ENCODE assay signal across 1 cellular context in the genomic region with DNA sequence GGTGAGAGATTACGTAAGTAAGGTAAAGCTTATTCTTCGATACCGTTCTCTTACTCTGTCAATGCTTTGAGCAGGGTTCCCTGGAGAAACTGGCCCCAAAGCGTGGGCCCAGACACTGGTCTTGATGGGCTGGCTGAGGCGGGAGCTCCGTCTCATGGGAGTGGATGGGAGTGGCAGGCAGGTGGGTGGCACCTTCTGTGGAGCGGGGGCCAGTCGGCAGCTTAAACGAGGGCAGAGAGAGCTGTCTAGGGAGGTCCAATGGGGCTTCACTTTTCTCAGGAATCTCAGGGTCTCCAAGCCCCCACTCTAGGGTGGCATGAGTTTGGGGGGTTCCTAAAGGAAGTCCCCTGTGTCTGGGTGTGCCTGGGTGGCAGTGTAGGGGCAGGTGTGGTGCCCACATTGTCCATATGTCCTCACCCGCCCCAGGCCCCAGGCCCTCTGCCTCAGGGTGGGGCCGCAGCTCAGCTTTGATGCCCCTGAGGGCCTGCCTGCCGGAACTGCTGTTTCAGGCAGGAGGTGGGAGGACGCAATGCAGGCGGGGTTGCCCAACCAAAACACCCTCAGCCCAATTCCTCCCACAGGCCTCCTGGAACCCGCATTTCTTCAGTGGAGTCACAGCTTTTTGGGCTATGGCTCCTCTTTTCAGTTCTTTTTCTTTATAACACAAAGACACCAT.
TF ChIP-seq lines count a peak whose summit lies in the region.

No MANE protein-coding gene starts in this region.

TF ChIP-seq in GM23338, 12 proteins besides CTCF, POLR2A, EP300 and RAD21 (continued from another document):
- TF ChIP-seq, protein P1, sequence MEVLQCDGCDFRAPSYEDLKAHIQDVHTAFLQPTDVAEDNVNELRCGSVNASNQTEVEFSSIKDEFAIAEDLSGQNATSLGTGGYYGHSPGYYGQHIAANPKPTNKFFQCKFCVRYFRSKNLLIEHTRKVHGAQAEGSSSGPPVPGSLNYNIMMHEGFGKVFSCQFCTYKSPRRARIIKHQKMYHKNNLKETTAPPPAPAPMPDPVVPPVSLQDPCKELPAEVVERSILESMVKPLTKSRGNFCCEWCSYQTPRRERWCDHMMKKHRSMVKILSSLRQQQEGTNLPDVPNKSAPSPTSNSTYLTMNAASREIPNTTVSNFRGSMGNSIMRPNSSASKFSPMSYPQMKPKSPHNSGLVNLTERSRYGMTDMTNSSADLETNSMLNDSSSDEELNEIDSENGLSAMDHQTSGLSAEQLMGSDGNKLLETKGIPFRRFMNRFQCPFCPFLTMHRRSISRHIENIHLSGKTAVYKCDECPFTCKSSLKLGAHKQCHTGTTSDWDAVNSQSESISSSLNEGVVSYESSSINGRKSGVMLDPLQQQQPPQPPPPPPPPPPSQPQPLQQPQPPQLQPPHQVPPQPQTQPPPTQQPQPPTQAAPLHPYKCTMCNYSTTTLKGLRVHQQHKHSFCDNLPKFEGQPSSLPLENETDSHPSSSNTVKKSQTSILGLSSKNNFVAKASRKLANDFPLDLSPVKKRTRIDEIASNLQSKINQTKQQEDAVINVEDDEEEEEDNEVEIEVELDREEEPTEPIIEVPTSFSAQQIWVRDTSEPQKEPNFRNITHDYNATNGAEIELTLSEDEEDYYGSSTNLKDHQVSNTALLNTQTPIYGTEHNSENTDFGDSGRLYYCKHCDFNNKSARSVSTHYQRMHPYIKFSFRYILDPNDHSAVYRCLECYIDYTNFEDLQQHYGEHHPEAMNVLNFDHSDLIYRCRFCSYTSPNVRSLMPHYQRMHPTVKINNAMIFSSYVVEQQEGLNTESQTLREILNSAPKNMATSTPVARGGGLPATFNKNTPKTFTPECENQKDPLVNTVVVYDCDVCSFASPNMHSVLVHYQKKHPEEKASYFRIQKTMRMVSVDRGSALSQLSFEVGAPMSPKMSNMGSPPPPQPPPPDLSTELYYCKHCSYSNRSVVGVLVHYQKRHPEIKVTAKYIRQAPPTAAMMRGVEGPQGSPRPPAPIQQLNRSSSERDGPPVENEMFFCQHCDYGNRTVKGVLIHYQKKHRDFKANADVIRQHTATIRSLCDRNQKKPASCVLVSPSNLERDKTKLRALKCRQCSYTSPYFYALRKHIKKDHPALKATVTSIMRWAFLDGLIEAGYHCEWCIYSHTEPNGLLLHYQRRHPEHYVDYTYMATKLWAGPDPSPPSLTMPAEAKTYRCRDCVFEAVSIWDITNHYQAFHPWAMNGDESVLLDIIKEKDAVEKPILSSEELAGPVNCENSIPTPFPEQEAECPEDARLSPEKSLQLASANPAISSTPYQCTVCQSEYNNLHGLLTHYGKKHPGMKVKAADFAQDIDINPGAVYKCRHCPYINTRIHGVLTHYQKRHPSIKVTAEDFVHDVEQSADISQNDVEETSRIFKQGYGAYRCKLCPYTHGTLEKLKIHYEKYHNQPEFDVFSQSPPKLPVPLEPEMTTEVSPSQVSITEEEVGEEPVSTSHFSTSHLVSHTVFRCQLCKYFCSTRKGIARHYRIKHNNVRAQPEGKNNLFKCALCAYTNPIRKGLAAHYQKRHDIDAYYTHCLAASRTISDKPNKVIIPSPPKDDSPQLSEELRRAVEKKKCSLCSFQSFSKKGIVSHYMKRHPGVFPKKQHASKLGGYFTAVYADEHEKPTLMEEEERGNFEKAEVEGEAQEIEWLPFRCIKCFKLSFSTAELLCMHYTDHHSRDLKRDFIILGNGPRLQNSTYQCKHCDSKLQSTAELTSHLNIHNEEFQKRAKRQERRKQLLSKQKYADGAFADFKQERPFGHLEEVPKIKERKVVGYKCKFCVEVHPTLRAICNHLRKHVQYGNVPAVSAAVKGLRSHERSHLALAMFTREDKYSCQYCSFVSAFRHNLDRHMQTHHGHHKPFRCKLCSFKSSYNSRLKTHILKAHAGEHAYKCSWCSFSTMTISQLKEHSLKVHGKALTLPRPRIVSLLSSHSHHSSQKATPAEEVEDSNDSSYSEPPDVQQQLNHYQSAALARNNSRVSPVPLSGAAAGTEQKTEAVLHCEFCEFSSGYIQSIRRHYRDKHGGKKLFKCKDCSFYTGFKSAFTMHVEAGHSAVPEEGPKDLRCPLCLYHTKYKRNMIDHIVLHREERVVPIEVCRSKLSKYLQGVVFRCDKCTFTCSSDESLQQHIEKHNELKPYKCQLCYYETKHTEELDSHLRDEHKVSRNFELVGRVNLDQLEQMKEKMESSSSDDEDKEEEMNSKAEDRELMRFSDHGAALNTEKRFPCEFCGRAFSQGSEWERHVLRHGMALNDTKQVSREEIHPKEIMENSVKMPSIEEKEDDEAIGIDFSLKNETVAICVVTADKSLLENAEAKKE (CRISPR knock-in tag; IDR thresholded peaks at IDR 0.05), result no peak
